In genomic region chr21:44927587-44928461, GRCh38 we compare ENCODE assay signal across 8 cellular contexts. TPM values are rescaled to one million over a fixed set of nuclear protein-coding genes. Genes with fewer than 3 reads are reported as not detected.
DNase-seq lines count a peak whose midpoint lies in the region; ATAC-seq and TF ChIP-seq lines count a peak whose summit lies in the region.

No MANE protein-coding gene starts in this region.

- TF ChIP-seq POLR2A in gastroesophageal sphincter (IDR thresholded peaks at IDR 0.05), result no peak

- peaks cover 0 to 33% (median 15%) of the 10 kb centered on the region in 3 donors for H3K4me1 ChIP-seq in gastroesophageal sphincter

- WGBS in gastroesophageal sphincter (ENCODE audit: low coverage in 1 of 2), 2 donors, result 15 to 20% methylated on average over 2 to 5 of the region's 19 CpGs

- ATAC-seq in GM19395 (IDR thresholded peaks at IDR 0.05; ENCODE audit: unreplicated experiment), result peak; percentile 50
- ATAC-seq in gastroesophageal sphincter, result peak; percentile 13
- ATAC-seq in HG02973 (IDR thresholded peaks at IDR 0.05; ENCODE audit: unreplicated experiment), result no peak
- no peak for ATAC-seq in HG02588 (IDR thresholded peaks at IDR 0.05; ENCODE audit: unreplicated experiment)

- no peaks in the 10 kb centered on the region for H3K36me3 ChIP-seq in gastroesophageal sphincter

- peak overlapping the region in 1 of 4 donors; percentile 3 for H3K27ac ChIP-seq in gastroesophageal sphincter
- peak overlapping the region in 18 of 21 experiments; percentile 32 to 99 (median 81) for H3K27ac ChIP-seq in skin epidermis

- peak in 1 of 4 experiments; percentile 8 for TF ChIP-seq CTCF in gastroesophageal sphincter (IDR thresholded peaks at IDR 0.05)

- H3K27me3 ChIP-seq in gastroesophageal sphincter, result peaks cover 67% of the 10 kb centered on the region

- H3K4me3 ChIP-seq in gastroesophageal sphincter, result no peak overlapping the region
- peak overlapping the region; percentile 11 to 33 (median 25) for H3K4me3 ChIP-seq in skin epidermis

- peaks cover 0 to 5% (median 0%) of the 10 kb centered on the region in 3 donors for H3K9me3 ChIP-seq in gastroesophageal sphincter

- TF ChIP-seq EP300 in gastroesophageal sphincter (IDR thresholded peaks at IDR 0.05), result no peak

- DNase-seq in OCI-M2 (lab: John Stamatoyannopoulos, UW; ENCODE audit: unreplicated experiment) (peak; percentile 47), NCI-H526 treated with DMSO at 0.1 percent for 48 hours (lab: John Stamatoyannopoulos, UW) (no peak)
- peak; percentile 91 for DNase-seq in activated T-cell treated with anti-CD3 and anti-CD28 coated beads, Interleukin-2, amount 50 U/mL, for 48 hours

RNA-seq across cellular contexts. Expression of gene ITGB2, which starts 7.1 kb away (rescaled TPM):
- 100 to 1,000 TPM in 1 of 4 donors, 10 to 100 TPM in 3; 10.4 to 112 (median 41.4) TPM for total RNA-seq in gastroesophageal sphincter

RNA-seq across cellular contexts. Expression of gene SLX9, which starts 12.0 kb away (rescaled TPM):
- total RNA-seq in gastroesophageal sphincter, result 10 to 100 TPM; 15.7 to 53.9 (median 36.4) TPM

RNA-seq across cellular contexts. Expression of gene PTTG1IP, which starts 54.3 kb away (rescaled TPM):
- total RNA-seq in gastroesophageal sphincter, result 100 to 1,000 TPM; 217 to 419 (median 313) TPM

Comparison
In these comparisons a context has a peak if more than half of its experiments do, and no peak if none do; other contexts are left out.
1. ATAC-seq: peak in GM19395 (single experiment) and gastroesophageal sphincter (single experiment); none in HG02973 (single experiment) and HG02588 (single experiment).
2. H3K4me3 ChIP-seq: peak in skin epidermis (7 of 7); none in gastroesophageal sphincter (0 of 2).